ENCODE assay signal across 1 cellular context in the genomic region with DNA sequence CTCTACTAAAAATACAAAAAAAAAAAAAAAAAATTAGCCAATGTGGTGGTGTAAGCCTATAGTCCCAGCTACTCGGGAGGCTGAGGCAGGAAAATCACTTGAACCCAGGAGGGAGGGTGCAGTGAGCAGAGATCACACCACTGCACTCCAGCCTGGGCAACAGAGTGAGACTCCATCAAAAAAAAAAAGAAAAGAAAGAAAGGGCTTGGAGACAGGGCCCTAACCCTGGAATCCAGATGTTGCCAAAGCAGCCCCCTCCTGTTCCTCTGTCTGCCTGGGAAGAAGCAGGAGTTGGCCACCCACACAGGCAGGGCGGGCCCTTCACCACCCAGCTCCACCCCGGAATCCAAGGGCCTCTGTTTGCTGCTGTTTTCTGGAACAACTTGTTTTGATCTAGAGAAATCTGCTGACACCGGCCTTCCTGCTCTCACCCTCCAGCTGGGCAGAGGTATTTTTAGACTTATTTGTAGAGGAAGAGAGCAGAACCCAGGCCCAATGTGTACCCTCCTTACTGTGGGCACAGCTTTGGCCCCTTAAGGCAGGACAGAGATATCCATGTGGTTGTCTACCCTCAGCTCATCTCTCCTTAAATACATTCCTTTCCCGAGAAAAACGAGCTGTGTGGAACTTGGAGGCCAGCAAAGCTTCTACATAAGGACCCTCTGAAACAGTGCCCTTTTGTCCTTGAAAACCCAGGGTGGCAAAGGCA.
TF ChIP-seq lines count a peak whose summit lies in the region.

No MANE protein-coding gene starts in this region.

TF ChIP-seq in K562, 482 proteins besides CTCF, POLR2A, EP300 and RAD21 (continues in another document):
- peak; percentile 28; the same call in 1 of the 2 replicates for TF ChIP-seq BCOR (IDR thresholded peaks at IDR 0.05)
- peak; percentile 80 for TF ChIP-seq MEF2D (tag; conservative IDR thresholded peaks at IDR 0.05; ENCODE audit: low read depth)
- 0 out of 2 replicates have a peak, but pooled peaks have one; percentile 43 for TF ChIP-seq HNRNPL (IDR thresholded peaks at IDR 0.05; ENCODE audit: low read depth, low read length)
- no peak for TF ChIP-seq XRCC5 (IDR thresholded peaks at IDR 0.05; ENCODE audit: low read depth, low read length)
- TF ChIP-seq ETV5 (CRISPR knock-in tag; IDR thresholded peaks at IDR 0.05; ENCODE audit: low read depth) = peak; percentile 36; the same call in 1 of the 2 replicates
- peak; percentile 53 for TF ChIP-seq CXXC5 (CRISPR knock-in tag; IDR thresholded peaks at IDR 0.05)
- peak in 1 of 2 experiments; percentile 34; a peak in 1 of 4 replicates for TF ChIP-seq SRF (CRISPR knock-in tag; IDR thresholded peaks at IDR 0.05)
- TF ChIP-seq MECOM (CRISPR knock-in tag; IDR thresholded peaks at IDR 0.05) = 0 out of 2 replicates have a peak, but pooled peaks have one; percentile 29
- no peak for TF ChIP-seq HEY1 (CRISPR knock-in tag; IDR thresholded peaks at IDR 0.05; ENCODE audit: borderline replicate concordance)
- no peak for TF ChIP-seq RFX1 (IDR thresholded peaks at IDR 0.05)
- TF ChIP-seq, protein P1, sequence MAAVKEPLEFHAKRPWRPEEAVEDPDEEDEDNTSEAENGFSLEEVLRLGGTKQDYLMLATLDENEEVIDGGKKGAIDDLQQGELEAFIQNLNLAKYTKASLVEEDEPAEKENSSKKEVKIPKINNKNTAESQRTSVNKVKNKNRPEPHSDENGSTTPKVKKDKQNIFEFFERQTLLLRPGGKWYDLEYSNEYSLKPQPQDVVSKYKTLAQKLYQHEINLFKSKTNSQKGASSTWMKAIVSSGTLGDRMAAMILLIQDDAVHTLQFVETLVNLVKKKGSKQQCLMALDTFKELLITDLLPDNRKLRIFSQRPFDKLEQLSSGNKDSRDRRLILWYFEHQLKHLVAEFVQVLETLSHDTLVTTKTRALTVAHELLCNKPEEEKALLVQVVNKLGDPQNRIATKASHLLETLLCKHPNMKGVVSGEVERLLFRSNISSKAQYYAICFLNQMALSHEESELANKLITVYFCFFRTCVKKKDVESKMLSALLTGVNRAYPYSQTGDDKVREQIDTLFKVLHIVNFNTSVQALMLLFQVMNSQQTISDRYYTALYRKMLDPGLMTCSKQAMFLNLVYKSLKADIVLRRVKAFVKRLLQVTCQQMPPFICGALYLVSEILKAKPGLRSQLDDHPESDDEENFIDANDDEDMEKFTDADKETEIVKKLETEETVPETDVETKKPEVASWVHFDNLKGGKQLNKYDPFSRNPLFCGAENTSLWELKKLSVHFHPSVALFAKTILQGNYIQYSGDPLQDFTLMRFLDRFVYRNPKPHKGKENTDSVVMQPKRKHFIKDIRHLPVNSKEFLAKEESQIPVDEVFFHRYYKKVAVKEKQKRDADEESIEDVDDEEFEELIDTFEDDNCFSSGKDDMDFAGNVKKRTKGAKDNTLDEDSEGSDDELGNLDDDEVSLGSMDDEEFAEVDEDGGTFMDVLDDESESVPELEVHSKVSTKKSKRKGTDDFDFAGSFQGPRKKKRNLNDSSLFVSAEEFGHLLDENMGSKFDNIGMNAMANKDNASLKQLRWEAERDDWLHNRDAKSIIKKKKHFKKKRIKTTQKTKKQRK (IDR thresholded peaks at IDR 0.05; ENCODE audit: borderline replicate concordance, low read depth, low read length) = no peak
- no peak for TF ChIP-seq PPARD (CRISPR knock-in tag; IDR thresholded peaks at IDR 0.05)
- no peak for TF ChIP-seq SETDB1 (IDR thresholded peaks at IDR 0.05; ENCODE audit: low read length)
- peak; percentile 42; the same call in 1 of the 2 replicates for TF ChIP-seq JUND (IDR thresholded peaks at IDR 0.05; ENCODE audit: borderline replicate concordance, low read depth, low read length)
- TF ChIP-seq JUND (tag; IDR thresholded peaks at IDR 0.05; ENCODE audit: borderline replicate concordance, low read depth, low read length) = peak; percentile 16; the same call in 1 of the 3 replicates
- TF ChIP-seq, protein P2, sequence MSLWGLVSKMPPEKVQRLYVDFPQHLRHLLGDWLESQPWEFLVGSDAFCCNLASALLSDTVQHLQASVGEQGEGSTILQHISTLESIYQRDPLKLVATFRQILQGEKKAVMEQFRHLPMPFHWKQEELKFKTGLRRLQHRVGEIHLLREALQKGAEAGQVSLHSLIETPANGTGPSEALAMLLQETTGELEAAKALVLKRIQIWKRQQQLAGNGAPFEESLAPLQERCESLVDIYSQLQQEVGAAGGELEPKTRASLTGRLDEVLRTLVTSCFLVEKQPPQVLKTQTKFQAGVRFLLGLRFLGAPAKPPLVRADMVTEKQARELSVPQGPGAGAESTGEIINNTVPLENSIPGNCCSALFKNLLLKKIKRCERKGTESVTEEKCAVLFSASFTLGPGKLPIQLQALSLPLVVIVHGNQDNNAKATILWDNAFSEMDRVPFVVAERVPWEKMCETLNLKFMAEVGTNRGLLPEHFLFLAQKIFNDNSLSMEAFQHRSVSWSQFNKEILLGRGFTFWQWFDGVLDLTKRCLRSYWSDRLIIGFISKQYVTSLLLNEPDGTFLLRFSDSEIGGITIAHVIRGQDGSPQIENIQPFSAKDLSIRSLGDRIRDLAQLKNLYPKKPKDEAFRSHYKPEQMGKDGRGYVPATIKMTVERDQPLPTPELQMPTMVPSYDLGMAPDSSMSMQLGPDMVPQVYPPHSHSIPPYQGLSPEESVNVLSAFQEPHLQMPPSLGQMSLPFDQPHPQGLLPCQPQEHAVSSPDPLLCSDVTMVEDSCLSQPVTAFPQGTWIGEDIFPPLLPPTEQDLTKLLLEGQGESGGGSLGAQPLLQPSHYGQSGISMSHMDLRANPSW (CRISPR knock-in tag; IDR thresholded peaks at IDR 0.05) = peak; percentile 100; the same call in 1 of the 2 replicates
- TF ChIP-seq DIDO1 (tag; IDR thresholded peaks at IDR 0.05; ENCODE audit: low read depth) = no peak
- peak; percentile 13 for TF ChIP-seq MEIS2 (IDR thresholded peaks at IDR 0.05; ENCODE audit: partially characterized antibody)
- 0 out of 2 replicates have a peak, but pooled peaks have one; percentile 19 for TF ChIP-seq ZEB2 (IDR thresholded peaks at IDR 0.05)
- TF ChIP-seq ERF (CRISPR knock-in tag; IDR thresholded peaks at IDR 0.05) = no peak
- TF ChIP-seq PTRF (tag; IDR thresholded peaks at IDR 0.05) = no peak
- TF ChIP-seq, protein P3, sequence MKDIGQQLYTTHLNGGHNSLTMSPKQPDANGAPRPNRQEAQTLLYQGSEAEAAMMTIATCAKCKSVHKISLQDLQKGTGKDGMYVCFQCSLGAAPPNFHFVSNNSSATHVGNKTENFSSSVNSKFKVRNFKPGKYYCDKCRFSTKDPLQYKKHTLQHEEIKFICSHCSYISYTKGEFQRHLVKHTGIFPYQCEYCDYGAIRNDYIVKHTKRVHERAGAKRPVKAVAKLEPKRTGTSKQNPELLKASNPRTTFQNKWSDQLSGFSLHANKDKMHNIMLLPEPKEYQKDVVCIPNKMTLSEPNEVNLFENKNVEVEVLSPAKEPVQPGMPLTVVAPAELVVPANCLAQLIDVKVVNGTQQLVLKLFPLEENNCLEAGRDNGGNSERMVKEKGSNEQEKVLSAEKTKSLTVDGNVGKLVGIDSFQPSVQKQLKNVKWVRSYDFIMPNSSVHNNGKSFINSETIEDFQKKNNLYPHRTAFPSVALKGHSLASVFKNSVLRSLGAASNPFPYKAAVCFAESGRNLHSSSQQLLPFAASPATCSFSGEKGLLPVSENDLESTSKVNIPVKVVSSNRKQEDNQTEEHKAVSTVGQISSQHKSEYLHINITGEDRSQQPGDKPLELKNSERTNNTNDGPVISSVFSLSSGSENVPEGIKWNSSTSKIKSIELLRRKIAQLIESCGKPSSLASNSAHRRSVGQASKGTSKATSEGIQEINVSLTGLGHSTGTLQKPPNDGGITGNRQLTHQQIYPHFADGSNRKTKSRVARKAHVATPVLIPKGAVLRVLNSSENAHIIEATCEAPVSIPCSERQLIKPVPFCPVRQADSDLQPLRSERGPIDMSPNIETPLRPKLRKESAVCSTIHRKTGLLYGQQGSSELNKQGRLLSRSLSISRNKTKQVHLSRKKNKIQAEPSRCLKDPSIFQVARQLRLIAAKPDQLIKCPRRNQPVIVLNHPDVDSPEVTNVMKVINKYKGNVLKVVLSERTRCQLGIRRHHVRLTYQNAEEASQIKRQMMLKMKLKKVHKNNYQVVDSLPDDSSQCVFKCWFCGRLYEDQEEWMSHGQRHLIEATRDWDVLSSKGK (CRISPR knock-in tag; IDR thresholded peaks at IDR 0.05) = no peak
- peak; percentile 75 for TF ChIP-seq POLR2B (IDR thresholded peaks at IDR 0.05; ENCODE audit: low read depth, partially characterized antibody)
- peak; percentile 70 for TF ChIP-seq MAFF (IDR thresholded peaks at IDR 0.05; ENCODE audit: low read length)
- peak; percentile 1; the same call in 1 of the 2 replicates for TF ChIP-seq SPI1 (IDR thresholded peaks at IDR 0.05; ENCODE audit: borderline replicate concordance, low read depth, low read length)
- TF ChIP-seq PML (IDR thresholded peaks at IDR 0.05; ENCODE audit: low read length) = peak; percentile 34
- TF ChIP-seq MYNN (IDR thresholded peaks at IDR 0.05) = peak; percentile 78
- no peak for TF ChIP-seq MYNN (CRISPR knock-in tag; IDR thresholded peaks at IDR 0.05)
- TF ChIP-seq ZNF143 (CRISPR knock-in tag; IDR thresholded peaks at IDR 0.05) = no peak
- peak in 1 of 2 experiments; percentile 63; a peak in 1 of 4 replicates for TF ChIP-seq TEAD1 (CRISPR knock-in tag; IDR thresholded peaks at IDR 0.05)
- TF ChIP-seq MAZ (CRISPR knock-in tag; conservative IDR thresholded peaks at IDR 0.05 in 1 of 2, IDR thresholded peaks at IDR 0.05 in 1 of 2) = peak in 1 of 2 experiments; percentile 20; a peak in 1 of 4 replicates
- peak; percentile 97 for TF ChIP-seq ZNF316 (IDR thresholded peaks at IDR 0.05)
- no peak for TF ChIP-seq STAT5B (CRISPR knock-in tag; IDR thresholded peaks at IDR 0.05)
- TF ChIP-seq RB1 (IDR thresholded peaks at IDR 0.05; ENCODE audit: low read depth) = 0 out of 2 replicates have a peak, but pooled peaks have one; percentile 7
- TF ChIP-seq, protein P4, sequence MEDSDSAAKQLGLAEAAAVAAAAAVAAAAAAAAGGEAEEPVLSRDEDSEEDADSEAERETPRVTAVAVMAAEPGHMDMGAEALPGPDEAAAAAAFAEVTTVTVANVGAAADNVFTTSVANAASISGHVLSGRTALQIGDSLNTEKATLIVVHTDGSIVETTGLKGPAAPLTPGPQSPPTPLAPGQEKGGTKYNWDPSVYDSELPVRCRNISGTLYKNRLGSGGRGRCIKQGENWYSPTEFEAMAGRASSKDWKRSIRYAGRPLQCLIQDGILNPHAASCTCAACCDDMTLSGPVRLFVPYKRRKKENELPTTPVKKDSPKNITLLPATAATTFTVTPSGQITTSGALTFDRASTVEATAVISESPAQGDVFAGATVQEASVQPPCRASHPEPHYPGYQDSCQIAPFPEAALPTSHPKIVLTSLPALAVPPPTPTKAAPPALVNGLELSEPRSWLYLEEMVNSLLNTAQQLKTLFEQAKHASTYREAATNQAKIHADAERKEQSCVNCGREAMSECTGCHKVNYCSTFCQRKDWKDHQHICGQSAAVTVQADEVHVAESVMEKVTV (CRISPR knock-in tag; IDR thresholded peaks at IDR 0.05) = 0 out of 2 replicates have a peak, but pooled peaks have one; percentile 5
- TF ChIP-seq MAFK (IDR thresholded peaks at IDR 0.05; ENCODE audit: low read length) = peak; percentile 84
- TF ChIP-seq LARP7 (IDR thresholded peaks at IDR 0.05) = 0 out of 2 replicates have a peak, but pooled peaks have one; percentile 69
- peak; percentile 44; the same call in 1 of the 2 replicates for TF ChIP-seq ARID1B (IDR thresholded peaks at IDR 0.05)
- peak; percentile 52 for TF ChIP-seq DACH1 (IDR thresholded peaks at IDR 0.05; ENCODE audit: partially characterized antibody)
- TF ChIP-seq, protein P5, sequence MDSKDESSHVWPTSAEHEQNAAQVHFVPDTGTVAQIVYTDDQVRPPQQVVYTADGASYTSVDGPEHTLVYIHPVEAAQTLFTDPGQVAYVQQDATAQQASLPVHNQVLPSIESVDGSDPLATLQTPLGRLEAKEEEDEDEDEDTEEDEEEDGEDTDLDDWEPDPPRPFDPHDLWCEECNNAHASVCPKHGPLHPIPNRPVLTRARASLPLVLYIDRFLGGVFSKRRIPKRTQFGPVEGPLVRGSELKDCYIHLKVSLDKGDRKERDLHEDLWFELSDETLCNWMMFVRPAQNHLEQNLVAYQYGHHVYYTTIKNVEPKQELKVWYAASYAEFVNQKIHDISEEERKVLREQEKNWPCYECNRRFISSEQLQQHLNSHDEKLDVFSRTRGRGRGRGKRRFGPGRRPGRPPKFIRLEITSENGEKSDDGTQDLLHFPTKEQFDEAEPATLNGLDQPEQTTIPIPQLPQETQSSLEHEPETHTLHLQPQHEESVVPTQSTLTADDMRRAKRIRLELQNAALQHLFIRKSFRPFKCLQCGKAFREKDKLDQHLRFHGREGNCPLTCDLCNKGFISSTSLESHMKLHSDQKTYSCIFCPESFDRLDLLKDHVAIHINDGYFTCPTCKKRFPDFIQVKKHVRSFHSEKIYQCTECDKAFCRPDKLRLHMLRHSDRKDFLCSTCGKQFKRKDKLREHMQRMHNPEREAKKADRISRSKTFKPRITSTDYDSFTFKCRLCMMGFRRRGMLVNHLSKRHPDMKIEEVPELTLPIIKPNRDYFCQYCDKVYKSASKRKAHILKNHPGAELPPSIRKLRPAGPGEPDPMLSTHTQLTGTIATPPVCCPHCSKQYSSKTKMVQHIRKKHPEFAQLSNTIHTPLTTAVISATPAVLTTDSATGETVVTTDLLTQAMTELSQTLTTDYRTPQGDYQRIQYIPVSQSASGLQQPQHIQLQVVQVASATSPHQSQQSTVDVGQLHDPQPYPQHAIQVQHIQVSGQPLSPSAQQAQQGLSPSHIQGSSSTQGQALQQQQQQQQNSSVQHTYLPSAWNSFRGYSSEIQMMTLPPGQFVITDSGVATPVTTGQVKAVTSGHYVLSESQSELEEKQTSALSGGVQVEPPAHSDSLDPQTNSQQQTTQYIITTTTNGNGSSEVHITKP (IDR thresholded peaks at IDR 0.05; ENCODE audit: partially characterized antibody) = peak; percentile 15
- 0 out of 2 replicates have a peak, but pooled peaks have one; percentile 19 for TF ChIP-seq TEAD2 (tag; IDR thresholded peaks at IDR 0.05)
- peak; percentile 41; the same call in 1 of the 2 replicates for TF ChIP-seq KLF6 (CRISPR knock-in tag; IDR thresholded peaks at IDR 0.05; ENCODE audit: borderline replicate concordance)
- peak; percentile 49; the same call in 1 of the 2 replicates for TF ChIP-seq FOXJ2 (tag; IDR thresholded peaks at IDR 0.05)
- peak; percentile 15; the same call in 1 of the 2 replicates for TF ChIP-seq TRIM28 (IDR thresholded peaks at IDR 0.05)
- TF ChIP-seq, protein P6, sequence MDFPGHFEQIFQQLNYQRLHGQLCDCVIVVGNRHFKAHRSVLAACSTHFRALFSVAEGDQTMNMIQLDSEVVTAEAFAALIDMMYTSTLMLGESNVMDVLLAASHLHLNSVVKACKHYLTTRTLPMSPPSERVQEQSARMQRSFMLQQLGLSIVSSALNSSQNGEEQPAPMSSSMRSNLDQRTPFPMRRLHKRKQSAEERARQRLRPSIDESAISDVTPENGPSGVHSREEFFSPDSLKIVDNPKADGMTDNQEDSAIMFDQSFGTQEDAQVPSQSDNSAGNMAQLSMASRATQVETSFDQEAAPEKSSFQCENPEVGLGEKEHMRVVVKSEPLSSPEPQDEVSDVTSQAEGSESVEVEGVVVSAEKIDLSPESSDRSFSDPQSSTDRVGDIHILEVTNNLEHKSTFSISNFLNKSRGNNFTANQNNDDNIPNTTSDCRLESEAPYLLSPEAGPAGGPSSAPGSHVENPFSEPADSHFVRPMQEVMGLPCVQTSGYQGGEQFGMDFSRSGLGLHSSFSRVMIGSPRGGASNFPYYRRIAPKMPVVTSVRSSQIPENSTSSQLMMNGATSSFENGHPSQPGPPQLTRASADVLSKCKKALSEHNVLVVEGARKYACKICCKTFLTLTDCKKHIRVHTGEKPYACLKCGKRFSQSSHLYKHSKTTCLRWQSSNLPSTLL (IDR thresholded peaks at IDR 0.05) = no peak
- peak; percentile 29; the same call in 1 of the 2 replicates for TF ChIP-seq TEAD4 (IDR thresholded peaks at IDR 0.05; ENCODE audit: low read length)
- no peak for TF ChIP-seq TEAD4 (CRISPR knock-in tag; IDR thresholded peaks at IDR 0.05; ENCODE audit: borderline replicate concordance)
- TF ChIP-seq ZNF583 (CRISPR knock-in tag; IDR thresholded peaks at IDR 0.05) = peak; percentile 81
